ENCODE assay signal across 8 cellular contexts in genomic region chr16:84511180-84511800, GRCh38. TPM values are rescaled to one million over a fixed set of nuclear protein-coding genes. Genes with fewer than 3 reads are reported as not detected.
A peak's percentile ranks its signal among the peaks of the same experiment; 100 is the strongest.
DNase-seq lines count a peak whose midpoint lies in the region; ATAC-seq, FAIRE-seq and TF ChIP-seq lines count a peak whose summit lies in the region.

No MANE protein-coding gene starts in this region.

- no peak for FAIRE-seq in D721Med (lab: Jason Lieb, UNC)

- DNase-seq in D721Med (ENCODE audit: insufficient read length, low spot score): no peak
- DNase-seq in KBM-7: peak; percentile 86
- DNase-seq in OCI-M1 (lab: John Stamatoyannopoulos, UW): peak; percentile 81
- DNase-seq in activated T-cell treated with anti-CD3 and anti-CD28 coated beads for 48 hours (ENCODE audit: low read depth): peak; percentile 73
- peak; percentile 79 for DNase-seq in myocyte (ENCODE audit: low read depth)
- peak; percentile 70 to 75 for DNase-seq in stimulated activated CD8-positive, alpha-beta memory T cell treated with anti-CD3 and anti-CD28 coated beads, Interleukin-7, amount 100 ng/mL, for 1 hour (ENCODE audit: low read depth in 2 of 2)

- peak; percentile 69 for ATAC-seq in esophagus mucosa
- no peak for ATAC-seq in GM19328 (IDR thresholded peaks at IDR 0.05; ENCODE audit: unreplicated experiment)

- TF ChIP-seq CTCF in D721Med (IDR thresholded peaks at IDR 0.05; ENCODE audit: insufficient read depth, missing control alignments): peak; percentile 96

- in situ Hi-C loops in KBM-7 (cut with MboI; ENCODE audit: low pct_unique_long_range_greater_than_20kb, low sequenced_read_pairs): loop anchor here (10.0 to 25.0 kb wide), 3 partner anchors 104 to 451 kb away; partner anchors contain the start of gene COTL1

RNA-seq across cellular contexts. Expression of gene MEAK7, which starts 6.8 kb away (rescaled TPM):
- total RNA-seq in esophagus mucosa (58.3 TPM), myocyte (7.4 and 7.8 TPM in 2 replicates)
- polyA plus RNA-seq in myocyte (2012): 16.3 TPM
